16 cellular contexts compared by ENCODE assay signal in the genomic region with DNA sequence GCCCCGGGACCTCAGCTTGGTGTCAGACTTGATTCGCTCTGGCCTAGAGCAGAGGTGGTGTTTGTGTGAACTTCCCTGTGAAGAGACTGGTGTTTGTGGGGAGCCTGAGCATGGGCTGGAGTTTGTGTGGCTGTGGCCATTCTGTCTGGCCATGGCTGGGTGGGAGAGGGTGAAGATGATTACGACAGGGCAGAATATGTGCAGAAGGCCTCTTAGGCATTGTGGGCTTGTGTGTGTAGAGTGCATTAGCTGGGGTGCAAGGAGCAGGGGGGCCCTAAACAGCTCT. TPM values are rescaled to one million over a fixed set of nuclear protein-coding genes. Genes with fewer than 3 reads are reported as not detected.
"Had no signal": no experiment of that assay in that cellular context is flagged by ENCODE, and none has a peak within 500 bp of the region (broad histone marks: within the 10 kb centered on the region; RNA-seq: fewer than 3 reads in every experiment).

No MANE protein-coding gene starts in this region.

- H3K9me3 ChIP-seq: left ventricle myocardium inferior, psoas muscle, right lobe of liver, transverse colon had no signal

- H3K27me3 ChIP-seq: dorsolateral prefrontal cortex, right lobe of liver, transverse colon had no signal

- FAIRE-seq: bronchial epithelial cell, keratinocyte, TTC549 had no signal

- H3K4me3 Mint-ChIP-seq: activated B cell treated with CpG ODN at 0.5 μM for 24 hours; activated CD4-positive, alpha-beta T cell treated with anti-CD3 and anti-CD28 coated beads, Interleukin-2, amount 10 ng/mL, durations not matched to agents 7 days and 5 days; memory B cell; natural killer cell treated with Interleukin-12 subunit alpha and Interleukin-12 subunit beta and Interleukin-15 and Interleukin-18, amount 100 ng/mL, for 72 hours had no signal

- H3K9me3 Mint-ChIP-seq: activated B cell treated with CpG ODN at 0.5 μM for 24 hours; activated CD4-positive, alpha-beta T cell treated with anti-CD3 and anti-CD28 coated beads, Interleukin-2, amount 10 ng/mL, durations not matched to agents 7 days and 5 days; memory B cell; natural killer cell treated with Interleukin-12 subunit alpha and Interleukin-12 subunit beta and Interleukin-15 and Interleukin-18, amount 100 ng/mL, for 72 hours had no signal

- H3K27ac ChIP-seq: dorsolateral prefrontal cortex, psoas muscle, right lobe of liver, transverse colon had no signal

- ATAC-seq: natural killer cell treated with Interleukin-12 subunit alpha and Interleukin-12 subunit beta and Interleukin-15 and Interleukin-18, amount 100 ng/mL, for 72 hours; stimulated activated naive CD8-positive, alpha-beta T cell treated with anti-CD3 and anti-CD28 coated beads, Interleukin-15, Interleukin-2, amounts not matched to agents 100 U/mL and 50 U/mL, for 24 hours had no signal

- H3K36me3 Mint-ChIP-seq: memory B cell; natural killer cell treated with Interleukin-12 subunit alpha and Interleukin-12 subunit beta and Interleukin-15 and Interleukin-18, amount 100 ng/mL, for 72 hours had no signal

- H3K27ac Mint-ChIP-seq: activated B cell treated with CpG ODN at 0.5 μM for 24 hours; activated CD4-positive, alpha-beta T cell treated with anti-CD3 and anti-CD28 coated beads, Interleukin-2, amount 10 ng/mL, durations not matched to agents 7 days and 5 days; memory B cell; natural killer cell treated with Interleukin-12 subunit alpha and Interleukin-12 subunit beta and Interleukin-15 and Interleukin-18, amount 100 ng/mL, for 72 hours had no signal

- H3K4me3 ChIP-seq: dorsolateral prefrontal cortex, left ventricle myocardium inferior, psoas muscle, right lobe of liver, transverse colon had no signal

- H3K4me1 Mint-ChIP-seq: activated B cell treated with CpG ODN at 0.5 μM for 24 hours; activated CD4-positive, alpha-beta T cell treated with anti-CD3 and anti-CD28 coated beads, Interleukin-2, amount 10 ng/mL, durations not matched to agents 7 days and 5 days; memory B cell had no signal

- DNase-seq: activated B cell treated with CpG ODN at 0.5 μM for 24 hours; activated CD4-positive, alpha-beta T cell treated with anti-CD3 and anti-CD28 coated beads, Interleukin-2, amount 10 ng/mL, durations not matched to agents 7 days and 5 days; activated CD8-positive, alpha-beta memory T cell treated with anti-CD3 and anti-CD28 coated beads for 24 hours; hippocampal formation; left ventricle myocardium inferior; transverse colon had no signal

- H3K4me1 ChIP-seq: psoas muscle, right lobe of liver had no signal

- H3K36me3 ChIP-seq: right lobe of liver, transverse colon had no signal

RNA-seq across cellular contexts. Expression of a gene that starts 10.5 kb away (rescaled TPM):
- total RNA-seq: activated B cell treated with CpG ODN at 0.5 μM for 24 hours; activated CD4-positive, alpha-beta T cell treated with anti-CD3 and anti-CD28 coated beads, Interleukin-2, amount 10 ng/mL, durations not matched to agents 7 days and 5 days; T-helper 2 cell treated with Interferon-gamma antibody and Interleukin-4, amounts not matched to agents 100 ng/mL and 5 ng/mL, for 36 hours had no signal

RNA-seq across cellular contexts. Expression of a gene that starts 11.3 kb away (rescaled TPM):
- total RNA-seq: activated B cell treated with CpG ODN at 0.5 μM for 24 hours; activated CD4-positive, alpha-beta T cell treated with anti-CD3 and anti-CD28 coated beads, Interleukin-2, amount 10 ng/mL, durations not matched to agents 7 days and 5 days; natural killer cell treated with Interleukin-12 subunit alpha and Interleukin-12 subunit beta and Interleukin-15 and Interleukin-18, amount 100 ng/mL, for 72 hours; right lobe of liver; T-helper 2 cell treated with Interferon-gamma antibody and Interleukin-4, amounts not matched to agents 100 ng/mL and 5 ng/mL, for 36 hours; transverse colon had no signal
